In the genomic region with DNA sequence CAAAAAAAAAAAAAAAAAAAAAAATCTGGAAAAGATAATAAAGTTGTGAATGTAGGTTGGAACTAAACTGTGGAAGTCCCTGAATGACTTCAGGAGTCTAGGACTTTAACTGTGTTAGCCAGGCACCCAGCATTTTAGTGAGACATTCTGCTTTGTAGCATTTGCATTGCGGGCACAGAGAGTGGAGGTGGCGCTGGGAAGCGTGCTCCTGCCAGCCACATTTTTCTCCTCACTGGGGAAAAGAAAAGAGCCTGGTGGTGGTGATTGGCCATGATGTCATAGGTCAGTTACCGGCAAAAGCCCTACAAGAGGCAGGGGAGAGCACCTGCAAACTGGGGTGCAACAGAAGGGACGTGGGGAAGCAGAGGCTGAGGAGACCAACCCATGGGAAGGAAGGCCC, we compare ENCODE assay signal across 16 cellular contexts. TPM values are rescaled to one million over a fixed set of nuclear protein-coding genes. Genes with fewer than 3 reads are reported as not detected.
DNase-seq lines count a peak whose midpoint lies in the region; ATAC-seq lines count a peak whose summit lies in the region.
"Had no signal": no experiment of that assay in that cellular context is flagged by ENCODE, and none has a peak within 500 bp of the region (broad histone marks: within the 10 kb centered on the region; RNA-seq: fewer than 3 reads in every experiment).

No MANE protein-coding gene starts in this region.

- POLR2A ChIA-PET in activated CD4-positive, alpha-beta T cell treated with anti-CD3 and anti-CD28 coated beads for 36 hours (lab: Charles Lee) = no interaction called here
- POLR2A ChIA-PET in activated CD4-positive, alpha-beta T cell treated with anti-CD3 and anti-CD28 coated beads, Interleukin-2, amount 10 ng/mL, durations not matched to agents 7 days and 5 days (lab: Charles Lee) = no interaction called here

- no peaks in the 10 kb centered on the region for H3K4me1 Mint-ChIP-seq in activated CD4-positive, alpha-beta T cell treated with anti-CD3 and anti-CD28 coated beads for 36 hours
- H3K4me1 Mint-ChIP-seq in activated CD4-positive, alpha-beta T cell treated with anti-CD3 and anti-CD28 coated beads, Interleukin-2, amount 10 ng/mL, durations not matched to agents 7 days and 5 days = peaks cover 2% of the 10 kb centered on the region
- peaks cover 4% of the 10 kb centered on the region for H3K4me1 Mint-ChIP-seq in activated naive CD8-positive, alpha-beta T cell treated with anti-CD3 and anti-CD28 coated beads, Interleukin-2, amount 50 U/mL, for 24 hours
- H3K4me1 Mint-ChIP-seq in activated naive CD8-positive, alpha-beta T cell treated with anti-CD3 and anti-CD28 coated beads for 36 hours = no peaks in the 10 kb centered on the region
- H3K4me1 Mint-ChIP-seq in dendritic cell treated with granulocyte-macrophage colony-stimulating factor and Interleukin-4, amounts not matched to agents 40 ng/mL and 50 ng/mL, for 4 days (ENCODE audit: low read depth) = no peaks in the 10 kb centered on the region
- H3K4me1 Mint-ChIP-seq in stimulated activated effector memory CD8-positive, alpha-beta T cell treated with anti-CD3 and anti-CD28 coated beads, Interleukin-12 subunit alpha, Interleukin-12 subunit beta, amount 100 ng/mL, for 72 hours = no peaks in the 10 kb centered on the region
- H3K4me1 Mint-ChIP-seq: B cell had no signal

- intact Hi-C loops in activated CD4-positive, alpha-beta T cell treated with anti-CD3 and anti-CD28 coated beads for 36 hours (cut with DNase I, micrococcal nuclease) = no loop called here
- intact Hi-C loops in dendritic cell treated with granulocyte-macrophage colony-stimulating factor and Interleukin-4, amounts not matched to agents 40 ng/mL and 50 ng/mL, for 4 days (cut with micrococcal nuclease) = no loop called here

- no peak for DNase-seq in activated CD4-positive, alpha-beta T cell treated with anti-CD3 and anti-CD28 coated beads for 36 hours
- no peak for DNase-seq in activated CD4-positive, alpha-beta T cell treated with anti-CD3 and anti-CD28 coated beads, Interleukin-2, amount 10 ng/mL, durations not matched to agents 7 days and 5 days
- DNase-seq in activated naive CD8-positive, alpha-beta T cell treated with anti-CD3 and anti-CD28 coated beads, Interleukin-2, amount 50 U/mL, for 24 hours = no peak
- DNase-seq in activated naive CD8-positive, alpha-beta T cell treated with anti-CD3 and anti-CD28 coated beads for 36 hours = no peak
- DNase-seq in stimulated activated effector memory CD8-positive, alpha-beta T cell treated with anti-CD3 and anti-CD28 coated beads, Interleukin-12 subunit alpha, Interleukin-12 subunit beta, amount 100 ng/mL, for 72 hours (ENCODE audit: low spot score in 2 of 2) = no peak
- no peak for DNase-seq in NCI-H510A treated with DMSO at 0.1 percent for 48 hours (lab: John Stamatoyannopoulos, UW)
- DNase-seq in NCI-H1930 (lab: John Stamatoyannopoulos, UW) = no peak
- DNase-seq: Caco-2; CD4-positive, CD25-positive, alpha-beta regulatory T cell; CD8-positive, alpha-beta T cell; DMS153; DND-41; GOT3; HFFc6 had no signal

- peak overlapping the region; percentile 12 for H3K27ac Mint-ChIP-seq in activated CD4-positive, alpha-beta T cell treated with anti-CD3 and anti-CD28 coated beads for 36 hours
- no peak overlapping the region for H3K27ac Mint-ChIP-seq in activated CD4-positive, alpha-beta T cell treated with anti-CD3 and anti-CD28 coated beads, Interleukin-2, amount 10 ng/mL, durations not matched to agents 7 days and 5 days
- H3K27ac Mint-ChIP-seq in activated naive CD8-positive, alpha-beta T cell treated with anti-CD3 and anti-CD28 coated beads, Interleukin-2, amount 50 U/mL, for 24 hours = peak overlapping the region; percentile 17
- H3K27ac Mint-ChIP-seq in activated naive CD8-positive, alpha-beta T cell treated with anti-CD3 and anti-CD28 coated beads for 36 hours = no peak overlapping the region
- peak overlapping the region; percentile 44 for H3K27ac Mint-ChIP-seq in dendritic cell treated with granulocyte-macrophage colony-stimulating factor and Interleukin-4, amounts not matched to agents 40 ng/mL and 50 ng/mL, for 4 days
- peak overlapping the region; percentile 17 for H3K27ac Mint-ChIP-seq in stimulated activated effector memory CD8-positive, alpha-beta T cell treated with anti-CD3 and anti-CD28 coated beads, Interleukin-12 subunit alpha, Interleukin-12 subunit beta, amount 100 ng/mL, for 72 hours
- H3K27ac Mint-ChIP-seq: B cell; CD8-positive, alpha-beta T cell; HFFc6 had no signal

- no peak overlapping the region for H3K4me3 Mint-ChIP-seq in activated CD4-positive, alpha-beta T cell treated with anti-CD3 and anti-CD28 coated beads for 36 hours
- no peak overlapping the region for H3K4me3 Mint-ChIP-seq in activated CD4-positive, alpha-beta T cell treated with anti-CD3 and anti-CD28 coated beads, Interleukin-2, amount 10 ng/mL, durations not matched to agents 7 days and 5 days
- H3K4me3 Mint-ChIP-seq in activated naive CD8-positive, alpha-beta T cell treated with anti-CD3 and anti-CD28 coated beads, Interleukin-2, amount 50 U/mL, for 24 hours = no peak overlapping the region
- no peak overlapping the region for H3K4me3 Mint-ChIP-seq in activated naive CD8-positive, alpha-beta T cell treated with anti-CD3 and anti-CD28 coated beads for 36 hours
- no peak overlapping the region for H3K4me3 Mint-ChIP-seq in dendritic cell treated with granulocyte-macrophage colony-stimulating factor and Interleukin-4, amounts not matched to agents 40 ng/mL and 50 ng/mL, for 4 days
- H3K4me3 Mint-ChIP-seq in stimulated activated effector memory CD8-positive, alpha-beta T cell treated with anti-CD3 and anti-CD28 coated beads, Interleukin-12 subunit alpha, Interleukin-12 subunit beta, amount 100 ng/mL, for 72 hours = no peak overlapping the region
- H3K4me3 Mint-ChIP-seq: B cell; CD4-positive, CD25-positive, alpha-beta regulatory T cell; CD8-positive, alpha-beta T cell; HFFc6 had no signal

- CTCF ChIA-PET in activated CD4-positive, alpha-beta T cell treated with anti-CD3 and anti-CD28 coated beads for 36 hours (lab: Charles Lee) = interaction anchor here (1.3 kb wide), 1 partner anchor 13 kb away, joined by 4 read pairs; no protein-coding TSS in a partner anchor
- CTCF ChIA-PET in activated CD4-positive, alpha-beta T cell treated with anti-CD3 and anti-CD28 coated beads, Interleukin-2, amount 10 ng/mL, durations not matched to agents 7 days and 5 days (lab: Charles Lee) = interaction anchor here (0.7 kb wide), 1 partner anchor 74 kb away, joined by 3 read pairs; no protein-coding TSS in a partner anchor

- peaks cover 84% of the 10 kb centered on the region for H3K36me3 Mint-ChIP-seq in activated CD4-positive, alpha-beta T cell treated with anti-CD3 and anti-CD28 coated beads for 36 hours (ENCODE audit: low read depth)
- peaks cover 85% of the 10 kb centered on the region for H3K36me3 Mint-ChIP-seq in activated CD4-positive, alpha-beta T cell treated with anti-CD3 and anti-CD28 coated beads, Interleukin-2, amount 10 ng/mL, durations not matched to agents 7 days and 5 days (ENCODE audit: low read depth)
- peaks cover 68% of the 10 kb centered on the region for H3K36me3 Mint-ChIP-seq in activated naive CD8-positive, alpha-beta T cell treated with anti-CD3 and anti-CD28 coated beads, Interleukin-2, amount 50 U/mL, for 24 hours (ENCODE audit: low read depth)
- peaks cover 55% of the 10 kb centered on the region for H3K36me3 Mint-ChIP-seq in activated naive CD8-positive, alpha-beta T cell treated with anti-CD3 and anti-CD28 coated beads for 36 hours
- peaks cover 100% of the 10 kb centered on the region for H3K36me3 Mint-ChIP-seq in dendritic cell treated with granulocyte-macrophage colony-stimulating factor and Interleukin-4, amounts not matched to agents 40 ng/mL and 50 ng/mL, for 4 days (ENCODE audit: low read depth)
- H3K36me3 Mint-ChIP-seq in stimulated activated effector memory CD8-positive, alpha-beta T cell treated with anti-CD3 and anti-CD28 coated beads, Interleukin-12 subunit alpha, Interleukin-12 subunit beta, amount 100 ng/mL, for 72 hours = peaks cover 100% of the 10 kb centered on the region

- no peak for ATAC-seq in activated CD4-positive, alpha-beta T cell treated with anti-CD3 and anti-CD28 coated beads for 36 hours
- ATAC-seq in activated naive CD8-positive, alpha-beta T cell treated with anti-CD3 and anti-CD28 coated beads, Interleukin-2, amount 50 U/mL, for 24 hours = no peak
- ATAC-seq in stimulated activated effector memory CD8-positive, alpha-beta T cell treated with anti-CD3 and anti-CD28 coated beads, Interleukin-12 subunit alpha, Interleukin-12 subunit beta, amount 100 ng/mL, for 72 hours = no peak
- ATAC-seq: CD8-positive, alpha-beta T cell had no signal

- no peaks in the 10 kb centered on the region for H3K27me3 Mint-ChIP-seq in activated CD4-positive, alpha-beta T cell treated with anti-CD3 and anti-CD28 coated beads for 36 hours
- H3K27me3 Mint-ChIP-seq in activated CD4-positive, alpha-beta T cell treated with anti-CD3 and anti-CD28 coated beads, Interleukin-2, amount 10 ng/mL, durations not matched to agents 7 days and 5 days = no peaks in the 10 kb centered on the region
- no peaks in the 10 kb centered on the region for H3K27me3 Mint-ChIP-seq in activated naive CD8-positive, alpha-beta T cell treated with anti-CD3 and anti-CD28 coated beads, Interleukin-2, amount 50 U/mL, for 24 hours
- H3K27me3 Mint-ChIP-seq in activated naive CD8-positive, alpha-beta T cell treated with anti-CD3 and anti-CD28 coated beads for 36 hours = no peaks in the 10 kb centered on the region
- no peaks in the 10 kb centered on the region for H3K27me3 Mint-ChIP-seq in dendritic cell treated with granulocyte-macrophage colony-stimulating factor and Interleukin-4, amounts not matched to agents 40 ng/mL and 50 ng/mL, for 4 days
- H3K27me3 Mint-ChIP-seq: B cell; CD4-positive, CD25-positive, alpha-beta regulatory T cell had no signal

- no peaks in the 10 kb centered on the region for H3K9me3 Mint-ChIP-seq in activated CD4-positive, alpha-beta T cell treated with anti-CD3 and anti-CD28 coated beads for 36 hours (ENCODE audit: low read depth)
- H3K9me3 Mint-ChIP-seq in activated CD4-positive, alpha-beta T cell treated with anti-CD3 and anti-CD28 coated beads, Interleukin-2, amount 10 ng/mL, durations not matched to agents 7 days and 5 days = no peaks in the 10 kb centered on the region
- no peaks in the 10 kb centered on the region for H3K9me3 Mint-ChIP-seq in activated naive CD8-positive, alpha-beta T cell treated with anti-CD3 and anti-CD28 coated beads, Interleukin-2, amount 50 U/mL, for 24 hours
- H3K9me3 Mint-ChIP-seq in activated naive CD8-positive, alpha-beta T cell treated with anti-CD3 and anti-CD28 coated beads for 36 hours = no peaks in the 10 kb centered on the region
- H3K9me3 Mint-ChIP-seq in dendritic cell treated with granulocyte-macrophage colony-stimulating factor and Interleukin-4, amounts not matched to agents 40 ng/mL and 50 ng/mL, for 4 days = no peaks in the 10 kb centered on the region
- H3K9me3 Mint-ChIP-seq in stimulated activated effector memory CD8-positive, alpha-beta T cell treated with anti-CD3 and anti-CD28 coated beads, Interleukin-12 subunit alpha, Interleukin-12 subunit beta, amount 100 ng/mL, for 72 hours = no peaks in the 10 kb centered on the region
- H3K9me3 Mint-ChIP-seq: CD4-positive, CD25-positive, alpha-beta regulatory T cell; CD8-positive, alpha-beta T cell; HFFc6 had no signal

RNA-seq across cellular contexts. Expression of a gene that starts 9.7 kb away (rescaled TPM):
- total RNA-seq in activated CD4-positive, alpha-beta T cell treated with anti-CD3 and anti-CD28 coated beads for 36 hours = 1,000 to 10,000 TPM; 7,289 to 9,770 TPM
- total RNA-seq in activated CD4-positive, alpha-beta T cell treated with anti-CD3 and anti-CD28 coated beads, Interleukin-2, amount 10 ng/mL, durations not matched to agents 7 days and 5 days = 1,000 to 10,000 TPM; 4,459 to 4,958 TPM
- total RNA-seq in activated naive CD8-positive, alpha-beta T cell treated with anti-CD3 and anti-CD28 coated beads for 36 hours = 1,000 to 10,000 TPM; 8,986 to 9,154 TPM

RNA-seq across cellular contexts. Expression of a gene that starts 30.7 kb away (rescaled TPM):
- 100 to 1,000 TPM; 199 to 210 TPM for total RNA-seq in activated CD4-positive, alpha-beta T cell treated with anti-CD3 and anti-CD28 coated beads for 36 hours
- total RNA-seq in activated CD4-positive, alpha-beta T cell treated with anti-CD3 and anti-CD28 coated beads, Interleukin-2, amount 10 ng/mL, durations not matched to agents 7 days and 5 days = 100 to 1,000 TPM; 191 to 202 TPM
- total RNA-seq in activated naive CD8-positive, alpha-beta T cell treated with anti-CD3 and anti-CD28 coated beads for 36 hours = 100 to 1,000 TPM; 167 to 171 TPM

RNA-seq across cellular contexts. Expression of a gene that starts 31.2 kb away (rescaled TPM):
- 1 to 10 TPM; 8.1 to 8.4 TPM for total RNA-seq in activated CD4-positive, alpha-beta T cell treated with anti-CD3 and anti-CD28 coated beads for 36 hours
- 10 to 100 TPM; 28.3 to 30.4 TPM for total RNA-seq in activated CD4-positive, alpha-beta T cell treated with anti-CD3 and anti-CD28 coated beads, Interleukin-2, amount 10 ng/mL, durations not matched to agents 7 days and 5 days
- total RNA-seq in activated naive CD8-positive, alpha-beta T cell treated with anti-CD3 and anti-CD28 coated beads for 36 hours = 1 to 10 TPM; 7.2 to 8.1 TPM

RNA-seq across cellular contexts. Expression of a gene that starts 31.6 kb away (rescaled TPM):
- total RNA-seq in activated CD4-positive, alpha-beta T cell treated with anti-CD3 and anti-CD28 coated beads for 36 hours = 100 to 1,000 TPM; 232 to 275 TPM
- total RNA-seq in activated CD4-positive, alpha-beta T cell treated with anti-CD3 and anti-CD28 coated beads, Interleukin-2, amount 10 ng/mL, durations not matched to agents 7 days and 5 days = 100 to 1,000 TPM; 212 to 241 TPM
- total RNA-seq in activated naive CD8-positive, alpha-beta T cell treated with anti-CD3 and anti-CD28 coated beads for 36 hours = 100 to 1,000 TPM; 311 to 312 TPM

RNA-seq across cellular contexts. Expression of a gene that starts 43.4 kb away (rescaled TPM):
- total RNA-seq in activated CD4-positive, alpha-beta T cell treated with anti-CD3 and anti-CD28 coated beads for 36 hours = 10 to 100 TPM; 93.2 to 97.1 TPM
- total RNA-seq in activated CD4-positive, alpha-beta T cell treated with anti-CD3 and anti-CD28 coated beads, Interleukin-2, amount 10 ng/mL, durations not matched to agents 7 days and 5 days = 10 to 100 TPM; 74.1 to 76.4 TPM
- total RNA-seq in activated naive CD8-positive, alpha-beta T cell treated with anti-CD3 and anti-CD28 coated beads for 36 hours = 100 to 1,000 TPM; 151 to 153 TPM

Comparison
In these comparisons a context has a peak if more than half of its experiments do, and no peak if none do; other contexts are left out.
1. H3K27ac Mint-ChIP-seq: peak in activated CD4-positive, alpha-beta T cell treated with anti-CD3 and anti-CD28 coated beads for 36 hours (single experiment), activated naive CD8-positive, alpha-beta T cell treated with anti-CD3 and anti-CD28 coated beads, Interleukin-2, amount 50 U/mL, for 24 hours (single experiment), dendritic cell treated with granulocyte-macrophage colony-stimulating factor and Interleukin-4, amounts not matched to agents 40 ng/mL and 50 ng/mL, for 4 days (single experiment) and stimulated activated effector memory CD8-positive, alpha-beta T cell treated with anti-CD3 and anti-CD28 coated beads, Interleukin-12 subunit alpha, Interleukin-12 subunit beta, amount 100 ng/mL, for 72 hours (single experiment); none in activated CD4-positive, alpha-beta T cell treated with anti-CD3 and anti-CD28 coated beads, Interleukin-2, amount 10 ng/mL, durations not matched to agents 7 days and 5 days (single experiment) and activated naive CD8-positive, alpha-beta T cell treated with anti-CD3 and anti-CD28 coated beads for 36 hours (single experiment).